Comparison of ENCODE assay signal across 9 cellular contexts in genomic region chr17:76238847-76239537, GRCh38. TPM values are rescaled to one million over a fixed set of nuclear protein-coding genes. Genes with fewer than 3 reads are reported as not detected.
A peak's percentile ranks its signal among the peaks of the same experiment; 100 is the strongest.
DNase-seq lines count a peak whose midpoint lies in the region; TF ChIP-seq lines count a peak whose summit lies in the region.
"Had no signal": no experiment of that assay in that cellular context is flagged by ENCODE, and none has a peak within 500 bp of the region (broad histone marks: within the 10 kb centered on the region; RNA-seq: fewer than 3 reads in every experiment).

No MANE protein-coding gene starts in this region.

- intact Hi-C loops in colonic mucosa (cut with DNase I) = no loop called here

- H3K9me3 ChIP-seq in colonic mucosa = no peaks in the 10 kb centered on the region

- H3K4me2 ChIP-seq in KMS-11 = 0 out of 2 replicates have a peak overlapping the region, but pooled peaks have one; percentile 5

- peaks cover 44% of the 10 kb centered on the region for H3K27me3 Mint-ChIP-seq in osteocyte (ENCODE audit: unreplicated experiment)

- no peaks in the 10 kb centered on the region for H3K9me3 Mint-ChIP-seq in osteocyte (ENCODE audit: unreplicated experiment)

- H3K4me3 Mint-ChIP-seq in osteocyte (ENCODE audit: unreplicated experiment) = peak overlapping the region; percentile 47

- H3K9ac ChIP-seq in KMS-11 (no peak overlapping the region; the same call in 1 of the 2 replicates), colonic mucosa (ENCODE audit: low read depth in 2 of 2, low read length in 2 of 2) (peak overlapping the region in 1 of 2 donors; percentile 66)

- H3K27ac Mint-ChIP-seq in osteocyte (ENCODE audit: unreplicated experiment) = no peak overlapping the region

- no peaks in the 10 kb centered on the region for H3K36me3 Mint-ChIP-seq in osteocyte (ENCODE audit: unreplicated experiment)

- H3K27ac ChIP-seq in KMS-11 (no peak overlapping the region), colonic mucosa (peak overlapping the region; percentile 60)

- peaks cover 7% of the 10 kb centered on the region for H3K4me1 Mint-ChIP-seq in osteocyte (ENCODE audit: unreplicated experiment)

- H3K79me2 ChIP-seq in KMS-11 (ENCODE audit: insufficient read depth, low read depth) = peaks cover 4% of the 10 kb centered on the region; the same call in 1 of the 2 replicates

- H2AFZ ChIP-seq in KMS-11 (ENCODE audit: low read depth) = no peak overlapping the region

- H3K27me3 ChIP-seq in GM06990 (replicated peaks; ENCODE audit: control insufficient read depth, insufficient read depth, low read length) (no peaks in the 10 kb centered on the region), KMS-11 (ENCODE audit: insufficient read depth, low read depth) (no peaks in the 10 kb centered on the region), colonic mucosa (no peaks in the 10 kb centered on the region)

- DNase-seq in GM06990 (ENCODE audit: extremely low read depth, insufficient read length) (no peak), colonic mucosa (no peak), osteocyte (ENCODE audit: extremely low spot score, unreplicated experiment) (no peak), AML-193 (lab: John Stamatoyannopoulos, UW) (no peak), NCI-H82 (lab: John Stamatoyannopoulos, UW) (no peak), NCI-H2081 treated with DMSO at 0.1 percent for 48 hours (lab: John Stamatoyannopoulos, UW) (no peak)
- DNase-seq: DMS79 treated with DMSO at 0.1 percent for 48 hours, NCI-H2029 treated with DMSO at 0.1 percent for 48 hours had no signal

- TF ChIP-seq CTCF in GM06990 (IDR thresholded peaks at IDR 0.05; ENCODE audit: insufficient read depth, low read length, poor library complexity, severe bottlenecking) = no peak
- TF ChIP-seq CTCF in KMS-11 (conservative IDR thresholded peaks at IDR 0.05; ENCODE audit: low read depth, low read length) = no peak
- no peak for TF ChIP-seq CTCF in colonic mucosa (IDR thresholded peaks at IDR 0.05)
- TF ChIP-seq CTCF in osteocyte (IDR thresholded peaks at IDR 0.05) = no peak

- H3K36me3 ChIP-seq in GM06990 (ENCODE audit: control insufficient read depth, insufficient read depth, low read length) (no peaks in the 10 kb centered on the region), KMS-11 (ENCODE audit: insufficient read depth) (no peaks in the 10 kb centered on the region), colonic mucosa (no peaks in the 10 kb centered on the region)

- H3K4me1 ChIP-seq in KMS-11 (ENCODE audit: low read depth, poor library complexity, severe bottlenecking) (peaks cover 41% of the 10 kb centered on the region), colonic mucosa (no peaks in the 10 kb centered on the region)

- H4K20me1 ChIP-seq in KMS-11 (ENCODE audit: insufficient read depth) = no peaks in the 10 kb centered on the region

- peak overlapping the region; percentile 17 for H3K4me3 ChIP-seq in GM06990 (replicated peaks; ENCODE audit: low read depth, low read length)
- H3K4me3 ChIP-seq in KMS-11 (IDR thresholded peaks at IDR 0.05; ENCODE audit: insufficient read depth, low read depth, low read length) = no peak overlapping the region
- H3K4me3 ChIP-seq in colonic mucosa = peak overlapping the region; percentile 67

RNA-seq across cellular contexts. Expression of gene RNF157, which starts 1.3 kb away (rescaled TPM):
- 10 to 100 TPM; 23.7 to 30.2 TPM for total RNA-seq in colonic mucosa
- total RNA-seq in osteocyte = 0.73 and 0.99 TPM in 2 replicates

RNA-seq across cellular contexts. Expression of gene UBALD2, which starts 26.2 kb away (rescaled TPM):
- 10 to 100 TPM; 77.1 to 90.1 TPM for total RNA-seq in colonic mucosa
- 30.1 and 32.2 TPM in 2 replicates for total RNA-seq in osteocyte

Comparison
In these comparisons a context has a peak if more than half of its experiments do, and no peak if none do; other contexts are left out.
1. RNA of gene RNF157, which starts 1.3 kb away (total RNA-seq): 23.7 to 30.2 TPM in colonic mucosa; 0.73 to 0.99 TPM in osteocyte; every median in the first group is over 10 times any median in the second.